Comparison of ENCODE assay signal across 11 cellular contexts in the genomic region with DNA sequence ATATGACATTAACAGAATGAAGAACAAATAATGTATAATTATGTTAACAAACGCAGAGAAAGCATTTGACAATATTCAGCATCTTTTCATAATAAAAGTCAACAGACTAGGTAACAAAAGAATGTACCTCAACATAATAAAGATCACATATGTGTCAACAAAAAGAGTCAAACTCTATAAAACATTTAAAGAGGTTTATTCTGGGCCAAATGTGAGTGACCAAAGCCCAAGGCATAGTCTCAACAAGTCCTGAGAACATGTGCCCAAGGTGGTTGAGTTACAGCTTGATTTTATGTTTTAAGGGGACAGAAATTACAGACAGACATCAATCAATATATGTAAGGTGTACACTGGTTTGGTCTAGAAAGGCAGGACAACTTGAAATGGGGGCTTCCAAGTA. TPM values are rescaled to one million over a fixed set of nuclear protein-coding genes. Genes with fewer than 3 reads are reported as not detected.
"Had no signal": no experiment of that assay in that cellular context is flagged by ENCODE, and none has a peak within 500 bp of the region (broad histone marks: within the 10 kb centered on the region; RNA-seq: fewer than 3 reads in every experiment).

No MANE protein-coding gene starts in this region.

- H3K9ac ChIP-seq: GM23248 had no signal

- H3K9me3 ChIP-seq: HAP-1 had no signal

- H3K4me1 Mint-ChIP-seq: IgD-negative memory B cell had no signal

- H3K36me3 Mint-ChIP-seq: IgD-negative memory B cell had no signal

- H2AFZ ChIP-seq: GM23248 had no signal

- H3K27ac ChIP-seq: GM23248, HL-60 had no signal

- ATAC-seq: HCT116, HepG2 had no signal

- DNase-seq: GM23248, GOT3, H7, HFFc6, KG1 had no signal

- H3K36me3 ChIP-seq: HAP-1 had no signal

- H3K27ac Mint-ChIP-seq: HFFc6, IgD-negative memory B cell had no signal

- H3K4me3 Mint-ChIP-seq: HFFc6, IgD-negative memory B cell had no signal

- H3K4me3 ChIP-seq: GM23248, HAP-1 had no signal

RNA-seq across cellular contexts. Expression of a gene that starts 19.4 kb away (rescaled TPM):
- total RNA-seq: GM23248, H4, HepG2, HFFc6 had no signal
